In the genomic region with DNA sequence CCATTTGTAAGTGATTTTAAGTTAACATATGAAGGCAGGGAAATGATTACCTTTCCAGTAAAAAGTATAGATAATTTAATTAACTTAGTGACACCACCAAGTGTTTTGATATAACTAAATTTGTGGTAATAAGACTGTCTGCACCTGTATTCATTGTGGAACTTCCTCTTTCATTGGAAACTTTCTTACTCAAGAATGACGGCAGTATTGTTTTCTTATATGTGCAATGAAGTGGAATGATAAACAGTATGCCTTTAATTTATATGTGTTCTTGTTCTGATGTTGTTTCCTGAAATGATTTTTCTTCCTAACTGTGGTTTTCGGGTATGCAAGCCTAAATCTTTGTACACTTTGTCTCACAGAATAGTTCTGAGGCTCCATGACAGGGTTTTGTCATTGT, we compare ENCODE assay signal across 12 cellular contexts. TPM values are rescaled to one million over a fixed set of nuclear protein-coding genes. Genes with fewer than 3 reads are reported as not detected.
DNase-seq lines count a peak whose midpoint lies in the region; ATAC-seq and TF ChIP-seq lines count a peak whose summit lies in the region.
"Had no signal": no experiment of that assay in that cellular context is flagged by ENCODE, and none has a peak within 500 bp of the region (broad histone marks: within the 10 kb centered on the region; RNA-seq: fewer than 3 reads in every experiment).

No MANE protein-coding gene starts in this region.

- no peaks in the 10 kb centered on the region for H3K27me3 Mint-ChIP-seq in activated T-cell treated with anti-CD3 and anti-CD28 coated beads, Interleukin-2, amount 50 U/mL, for 24 hours

- peaks cover 20% of the 10 kb centered on the region for H3K36me3 ChIP-seq in right atrium auricular region

- H3K36me3 Mint-ChIP-seq in activated T-cell treated with anti-CD3 and anti-CD28 coated beads, Interleukin-2, amount 50 U/mL, for 24 hours (ENCODE audit: low read depth), result peaks cover 65% of the 10 kb centered on the region

- no peak overlapping the region for H3K4me3 Mint-ChIP-seq in activated T-cell treated with anti-CD3 and anti-CD28 coated beads, Interleukin-2, amount 50 U/mL, for 24 hours
- H3K4me3 Mint-ChIP-seq: WTC11 had no signal

- H3K9me3 ChIP-seq in right atrium auricular region, result no peaks in the 10 kb centered on the region

- TF ChIP-seq CTCF in GM13976 (IDR thresholded peaks at IDR 0.05; ENCODE audit: borderline replicate concordance, control extremely low read depth, extremely low read depth, insufficient read depth, missing control alignments), result no peak
- TF ChIP-seq CTCF in right atrium auricular region (IDR thresholded peaks at IDR 0.05), result no peak

- ATAC-seq in GM19467 (IDR thresholded peaks at IDR 0.05; ENCODE audit: unreplicated experiment), result peak; percentile 63
- ATAC-seq in HG02870 (IDR thresholded peaks at IDR 0.05; ENCODE audit: unreplicated experiment), result peak; percentile 78
- peak; percentile 76 for ATAC-seq in HG03571 (IDR thresholded peaks at IDR 0.05; ENCODE audit: unreplicated experiment)
- ATAC-seq: WTC11 had no signal

- DNase-seq in GM13976 (ENCODE audit: low spot score), result peak; percentile 13
- DNase-seq in right atrium auricular region (ENCODE audit: low spot score), result no peak
- DNase-seq in NCI-H748 (lab: John Stamatoyannopoulos, UW; ENCODE audit: unreplicated experiment), result no peak
- no peak for DNase-seq in HT-29 (ENCODE audit: low spot score)
- DNase-seq in activated T-cell treated with anti-CD3 and anti-CD28 coated beads, Interleukin-2, amount 50 U/mL, for 24 hours, result no peak
- DNase-seq: DMS 273 treated with DMSO at 0.1 percent for 48 hours; NCI-H2029; NK-92 treated with Interleukin-12 subunit alpha and Interleukin-12 subunit beta, amount 100 ng/mL, for 24 hours had no signal

- no peaks in the 10 kb centered on the region for H3K9me3 Mint-ChIP-seq in activated T-cell treated with anti-CD3 and anti-CD28 coated beads, Interleukin-2, amount 50 U/mL, for 24 hours
- H3K9me3 Mint-ChIP-seq: WTC11 had no signal

- no peaks in the 10 kb centered on the region for H3K27me3 ChIP-seq in right atrium auricular region

- H3K27ac Mint-ChIP-seq in activated T-cell treated with anti-CD3 and anti-CD28 coated beads, Interleukin-2, amount 50 U/mL, for 24 hours, result no peak overlapping the region
- H3K27ac Mint-ChIP-seq: WTC11 had no signal

- H3K27ac ChIP-seq in right atrium auricular region, result no peak overlapping the region

- in situ Hi-C loops in GM13976 (cut with MboI; ENCODE audit: low sequenced_read_pairs, unreplicated experiment), result no loop called here

- no peak overlapping the region for H3K4me3 ChIP-seq in right atrium auricular region

- no peaks in the 10 kb centered on the region for H3K4me1 ChIP-seq in right atrium auricular region

- no peaks in the 10 kb centered on the region for H3K4me1 Mint-ChIP-seq in activated T-cell treated with anti-CD3 and anti-CD28 coated beads, Interleukin-2, amount 50 U/mL, for 24 hours (ENCODE audit: low read depth)
- H3K4me1 Mint-ChIP-seq: WTC11 had no signal

RNA-seq across cellular contexts. Expression of gene CASD1, which starts 46.4 kb away (rescaled TPM):
- 10 to 100 TPM; 15.6 to 25.5 TPM for total RNA-seq in right atrium auricular region
- total RNA-seq in HT-29 (2014; rRNA removed; shearing (Covaris generic)), result 4.8 and 5.8 TPM in 2 replicates
